In the genomic region with DNA sequence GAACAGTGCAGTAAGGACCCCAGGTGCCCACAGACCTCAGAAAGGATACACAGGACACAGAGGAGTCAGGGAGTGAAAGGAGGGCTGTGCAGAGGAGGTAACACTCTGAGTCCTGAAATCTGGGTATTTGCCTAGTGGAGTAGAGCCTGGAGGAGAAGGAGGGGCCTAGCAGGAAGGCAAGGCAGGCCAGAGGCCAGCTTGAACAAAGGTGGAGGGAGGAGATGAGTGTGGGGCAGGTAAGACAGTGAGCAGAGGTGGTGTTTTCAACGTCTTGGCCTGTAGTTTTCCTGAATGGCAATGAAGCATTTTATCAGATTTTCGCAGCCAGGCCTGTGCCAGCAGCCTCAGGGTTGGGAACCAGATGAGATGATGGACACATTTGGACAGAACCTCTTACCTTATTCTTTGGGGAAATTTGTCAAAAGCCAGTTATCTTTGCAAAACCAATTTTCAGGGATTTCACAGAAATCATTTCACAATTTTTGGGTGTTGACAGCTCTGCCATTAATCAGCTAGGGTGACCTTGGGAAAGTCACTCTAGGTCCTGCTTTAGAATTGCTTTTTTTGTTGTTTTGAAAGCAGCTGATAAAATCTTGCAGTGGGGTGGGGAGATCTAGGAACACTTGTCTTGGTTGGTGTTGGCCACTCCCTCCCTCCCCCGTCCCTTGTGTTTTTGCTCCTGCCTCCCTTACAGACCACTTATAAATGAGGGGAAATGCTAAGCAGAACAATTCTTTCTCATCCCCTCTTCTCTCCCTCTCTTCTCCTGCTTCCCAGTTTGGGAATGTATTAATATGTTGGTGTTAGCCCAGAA, we compare ENCODE assay signal across 22 cellular contexts. TPM values are rescaled to one million over a fixed set of nuclear protein-coding genes. Genes with fewer than 3 reads are reported as not detected.
"Had no signal": no experiment of that assay in that cellular context is flagged by ENCODE, and none has a peak within 500 bp of the region (broad histone marks: within the 10 kb centered on the region; RNA-seq: fewer than 3 reads in every experiment).

No MANE protein-coding gene starts in this region.

- H3K4me1 Mint-ChIP-seq: activated CD4-positive, alpha-beta T cell treated with anti-CD3 and anti-CD28 coated beads, Interleukin-2, amount 10 ng/mL, durations not matched to agents 24 days and 14 days; central memory CD8-positive, alpha-beta T cell had no signal

- ATAC-seq: activated CD8-positive, alpha-beta T cell treated with anti-CD3 and anti-CD28 coated beads for 36 hours; stimulated activated naive CD8-positive, alpha-beta T cell treated with anti-CD3 and anti-CD28 coated beads, Interleukin-15, Interleukin-2, amounts not matched to agents 100 U/mL and 50 U/mL, for 24 hours had no signal

- H3K4me1 ChIP-seq: colonic mucosa, vagina had no signal

- H3K4me3 Mint-ChIP-seq: activated CD4-positive, alpha-beta T cell treated with anti-CD3 and anti-CD28 coated beads, Interleukin-2, amount 10 ng/mL, durations not matched to agents 24 days and 14 days; activated CD8-positive, alpha-beta T cell treated with anti-CD3 and anti-CD28 coated beads for 36 hours; activated naive CD4-positive, alpha-beta T cell treated with anti-CD3 and anti-CD28 coated beads for 36 hours; brain; central memory CD8-positive, alpha-beta T cell had no signal

- H3K9me3 Mint-ChIP-seq: activated CD4-positive, alpha-beta T cell treated with anti-CD3 and anti-CD28 coated beads, Interleukin-2, amount 10 ng/mL, durations not matched to agents 24 days and 14 days; activated CD8-positive, alpha-beta T cell treated with anti-CD3 and anti-CD28 coated beads for 36 hours; activated naive CD4-positive, alpha-beta T cell treated with anti-CD3 and anti-CD28 coated beads for 36 hours; activated T-helper 2 cell treated with anti-CD3 and anti-CD28 coated beads, Interferon-gamma antibody, Interleukin-2, Interleukin-4, amounts not matched to agents 10 μg/mL and 5 μg/mL and 100 μg/mL, durations not matched to agents 14 hours and 24 hours and 36 hours; brain; central memory CD8-positive, alpha-beta T cell had no signal

- H3K9me3 ChIP-seq: colonic mucosa, left ventricle myocardium inferior, sigmoid colon, transverse colon, vagina had no signal

- H3K36me3 ChIP-seq: colonic mucosa, left ventricle myocardium inferior, sigmoid colon, transverse colon, vagina had no signal

- H3K4me3 ChIP-seq: colonic mucosa, left ventricle myocardium inferior, sigmoid colon, transverse colon, vagina had no signal

- DNase-seq: activated CD4-positive, alpha-beta T cell treated with anti-CD3 and anti-CD28 coated beads, Interleukin-2, amount 10 ng/mL, durations not matched to agents 24 days and 14 days; activated CD8-positive, alpha-beta T cell treated with anti-CD3 and anti-CD28 coated beads for 36 hours; activated naive CD4-positive, alpha-beta T cell treated with anti-CD3 and anti-CD28 coated beads for 36 hours; activated T-cell treated with anti-CD3 and anti-CD28 coated beads, Interleukin-2, amount 50 U/mL, for 1 hour; colonic mucosa; erythroblast; foreskin melanocyte; hypothalamus; left ventricle myocardium inferior; mammary epithelial cell; sigmoid colon; stimulated activated CD8-positive, alpha-beta memory T cell treated with anti-CD3 and anti-CD28 coated beads, Interleukin-4, amount 100 ng/mL, for 48 hours; stimulated activated naive CD8-positive, alpha-beta T cell treated with anti-CD3 and anti-CD28 coated beads, Interleukin-15, Interleukin-2, amounts not matched to agents 100 U/mL and 50 U/mL, for 24 hours; T-helper 1 cell; T-helper 9 cell; transverse colon had no signal

- H3K27ac ChIP-seq: colonic mucosa, left ventricle myocardium inferior, sigmoid colon, transverse colon, vagina had no signal

- FAIRE-seq: endometrium had no signal

- H3K27me3 Mint-ChIP-seq: central memory CD8-positive, alpha-beta T cell had no signal

- H3K27me3 ChIP-seq: colonic mucosa, sigmoid colon, transverse colon, vagina had no signal

- H3K27ac Mint-ChIP-seq: activated CD4-positive, alpha-beta T cell treated with anti-CD3 and anti-CD28 coated beads, Interleukin-2, amount 10 ng/mL, durations not matched to agents 24 days and 14 days; activated CD8-positive, alpha-beta T cell treated with anti-CD3 and anti-CD28 coated beads for 36 hours; activated naive CD4-positive, alpha-beta T cell treated with anti-CD3 and anti-CD28 coated beads for 36 hours; activated T-helper 2 cell treated with anti-CD3 and anti-CD28 coated beads, Interferon-gamma antibody, Interleukin-2, Interleukin-4, amounts not matched to agents 10 μg/mL and 5 μg/mL and 100 μg/mL, durations not matched to agents 14 hours and 24 hours and 36 hours had no signal

- H3K36me3 Mint-ChIP-seq: brain had no signal

RNA-seq across cellular contexts. Expression of gene SPSB4, which starts 38.4 kb away (rescaled TPM):
- total RNA-seq: activated CD4-positive, alpha-beta T cell treated with anti-CD3 and anti-CD28 coated beads, Interleukin-2, amount 10 ng/mL, durations not matched to agents 24 days and 14 days; activated CD8-positive, alpha-beta T cell treated with anti-CD3 and anti-CD28 coated beads for 36 hours; activated naive CD4-positive, alpha-beta T cell treated with anti-CD3 and anti-CD28 coated beads for 36 hours; activated T-helper 2 cell treated with anti-CD3 and anti-CD28 coated beads, Interferon-gamma antibody, Interleukin-2, Interleukin-4, amounts not matched to agents 10 μg/mL and 5 μg/mL and 100 μg/mL, durations not matched to agents 14 hours and 24 hours and 36 hours; colonic mucosa; mammary epithelial cell; mononuclear cell had no signal
- polyA plus RNA-seq: mammary epithelial cell had no signal
